18 cellular contexts compared by ENCODE assay signal in genomic region chr11:61349189-61349751, GRCh38. TPM values are rescaled to one million over a fixed set of nuclear protein-coding genes. Genes with fewer than 3 reads are reported as not detected.
DNase-seq lines count a peak whose midpoint lies in the region; ATAC-seq, FAIRE-seq and TF ChIP-seq lines count a peak whose summit lies in the region.
"Had no signal": no experiment of that assay in that cellular context is flagged by ENCODE, and none has a peak within 500 bp of the region (broad histone marks: within the 10 kb centered on the region; RNA-seq: fewer than 3 reads in every experiment).

No MANE protein-coding gene starts in this region.

- TF ChIP-seq EP300 in upper lobe of left lung (IDR thresholded peaks at IDR 0.05), result no peak

- H3K27me3 ChIP-seq in breast epithelium, result no peaks in the 10 kb centered on the region
- H3K27me3 ChIP-seq in astrocyte (ENCODE audit: insufficient read depth, low read length), result no peaks in the 10 kb centered on the region
- no peaks in the 10 kb centered on the region for H3K27me3 ChIP-seq in upper lobe of left lung

- H3K4me1 ChIP-seq in breast epithelium (peaks cover 0 to 6% of the 10 kb centered on the region in 2 donors), astrocyte (ENCODE audit: insufficient read depth, low read length) (no peaks in the 10 kb centered on the region), upper lobe of left lung (no peaks in the 10 kb centered on the region)

- peaks cover 52% of the 10 kb centered on the region for H3K36me3 Mint-ChIP-seq in MCF 10A (ENCODE audit: insufficient read depth, unreplicated experiment)
- H3K36me3 Mint-ChIP-seq in astrocyte (ENCODE audit: low read depth, unreplicated experiment), result peaks cover 24% of the 10 kb centered on the region
- H3K36me3 Mint-ChIP-seq in nephron progenitor cell (ENCODE audit: low read depth), result peaks cover 4% of the 10 kb centered on the region
- H3K36me3 Mint-ChIP-seq in stimulated activated naive B cell treated with anti-CD40 and anti-IgM and Interleukin-4, amounts not matched to agents 10 μg/mL and 1 μg/mL and 100 μg/mL, for 72 hours, result peaks cover 47 to 73% of the 10 kb centered on the region in 2 donors

- H3K9me3 ChIP-seq in breast epithelium (no peaks in the 10 kb centered on the region), astrocyte (ENCODE audit: insufficient read depth, low read depth, low read length) (no peaks in the 10 kb centered on the region), upper lobe of left lung (no peaks in the 10 kb centered on the region)

- intact Hi-C loops in MCF 10A (cut with micrococcal nuclease) (no loop called here), breast epithelium (cut with DNase I; ENCODE audit: low total_unique reads) (no loop called here)

- H2AFZ ChIP-seq in astrocyte (ENCODE audit: low read depth, low read length), result no peak overlapping the region

- no peak overlapping the region for H3K4me2 ChIP-seq in astrocyte (ENCODE audit: low read length)

- H3K27ac Mint-ChIP-seq in MCF 10A (ENCODE audit: low read depth, unreplicated experiment) (no peak overlapping the region), astrocyte (ENCODE audit: unreplicated experiment) (peak overlapping the region; percentile 18), nephron progenitor cell (peak overlapping the region; percentile 80)
- peak overlapping the region; percentile 81 for H3K27ac Mint-ChIP-seq in stimulated activated naive B cell treated with anti-CD40 and anti-IgM and Interleukin-4, amounts not matched to agents 10 μg/mL and 1 μg/mL and 100 μg/mL, for 72 hours

- no peak for ATAC-seq in stimulated activated naive B cell treated with anti-CD40 and anti-IgM and Interleukin-4, amounts not matched to agents 10 μg/mL and 1 μg/mL and 100 μg/mL, for 72 hours (replicated peaks)
- ATAC-seq in upper lobe of left lung (ENCODE audit: low FRiP score in 2 of 2) (no peak), HG02852 (IDR thresholded peaks at IDR 0.05; ENCODE audit: unreplicated experiment) (no peak), HG03175 (IDR thresholded peaks at IDR 0.05; ENCODE audit: unreplicated experiment) (no peak)
- ATAC-seq: PC-3 had no signal

- CTCF ChIA-PET in MCF 10A (lab: Yijun Ruan, JAX), result interaction anchor here (0.6 to 4.1 kb wide), 5 partner anchors 9 to 51 kb away, joined by 3 to 33 read pairs (median 4); no protein-coding TSS in a partner anchor

- H3K79me2 ChIP-seq in astrocyte (ENCODE audit: insufficient read depth, low read length), result no peaks in the 10 kb centered on the region

- H3K4me1 Mint-ChIP-seq in MCF 10A (ENCODE audit: insufficient read depth, unreplicated experiment) (no peaks in the 10 kb centered on the region), astrocyte (ENCODE audit: low read depth, unreplicated experiment) (peaks cover 7% of the 10 kb centered on the region), nephron progenitor cell (no peaks in the 10 kb centered on the region)
- H3K4me1 Mint-ChIP-seq in stimulated activated naive B cell treated with anti-CD40 and anti-IgM and Interleukin-4, amounts not matched to agents 10 μg/mL and 1 μg/mL and 100 μg/mL, for 72 hours, result peaks cover 35 to 68% of the 10 kb centered on the region in 2 donors

- 85 to 94% methylated on average over 11 to 12 of the region's 12 CpGs for WGBS in upper lobe of left lung, 2 donors

- FAIRE-seq in astrocyte (lab: Jason Lieb, UNC), result no peak
- FAIRE-seq: G401.6, GM12891, GM18507 had no signal

- H3K27me3 Mint-ChIP-seq in MCF 10A (ENCODE audit: insufficient read depth, unreplicated experiment) (no peaks in the 10 kb centered on the region), astrocyte (ENCODE audit: low read depth, unreplicated experiment) (peaks cover 4% of the 10 kb centered on the region), nephron progenitor cell (ENCODE audit: low read depth, poor library complexity) (peaks cover 2% of the 10 kb centered on the region)
- no peaks in the 10 kb centered on the region for H3K27me3 Mint-ChIP-seq in stimulated activated naive B cell treated with anti-CD40 and anti-IgM and Interleukin-4, amounts not matched to agents 10 μg/mL and 1 μg/mL and 100 μg/mL, for 72 hours

- H3K9me3 Mint-ChIP-seq in MCF 10A (ENCODE audit: unreplicated experiment) (no peaks in the 10 kb centered on the region), astrocyte (ENCODE audit: unreplicated experiment) (peaks cover 4% of the 10 kb centered on the region), nephron progenitor cell (no peaks in the 10 kb centered on the region)
- H3K9me3 Mint-ChIP-seq in stimulated activated naive B cell treated with anti-CD40 and anti-IgM and Interleukin-4, amounts not matched to agents 10 μg/mL and 1 μg/mL and 100 μg/mL, for 72 hours, result no peaks in the 10 kb centered on the region

- POLR2A ChIA-PET in MCF 10A (lab: Yijun Ruan, JAX), result interaction anchor here (1.5 to 6.7 kb wide), 3 partner anchors 13 to 43 kb away, joined by 3 to 72 read pairs (median 9); partner anchors contain the start of genes CYB561A3, TMEM138 and TMEM216

- H3K27ac ChIP-seq in breast epithelium (peak overlapping the region in 1 of 2 donors; percentile 58), astrocyte (ENCODE audit: low read depth, low read length) (no peak overlapping the region), upper lobe of left lung (no peak overlapping the region)

- no peak overlapping the region for H3K4me3 ChIP-seq in breast epithelium
- no peak overlapping the region for H3K4me3 ChIP-seq in astrocyte (ENCODE audit: insufficient read depth, low read depth, low read length)
- no peak overlapping the region for H3K4me3 ChIP-seq in upper lobe of left lung

- no peak overlapping the region for H3K4me3 Mint-ChIP-seq in MCF 10A (ENCODE audit: unreplicated experiment)
- no peak overlapping the region for H3K4me3 Mint-ChIP-seq in astrocyte (ENCODE audit: unreplicated experiment)
- no peak overlapping the region for H3K4me3 Mint-ChIP-seq in nephron progenitor cell
- no peak overlapping the region for H3K4me3 Mint-ChIP-seq in stimulated activated naive B cell treated with anti-CD40 and anti-IgM and Interleukin-4, amounts not matched to agents 10 μg/mL and 1 μg/mL and 100 μg/mL, for 72 hours

- TF ChIP-seq CTCF in MCF 10A (IDR thresholded peaks at IDR 0.05; ENCODE audit: unreplicated experiment) (no peak), breast epithelium (IDR thresholded peaks at IDR 0.05) (no peak), astrocyte (IDR thresholded peaks at IDR 0.05; ENCODE audit: insufficient read depth, low read depth, low read length) (no peak), nephron progenitor cell (IDR thresholded peaks at IDR 0.05) (no peak), upper lobe of left lung (IDR thresholded peaks at IDR 0.05) (no peak)

- BruUV-seq in MCF 10A (replicated peaks; lab: Mats Ljungman, UMichigan), result no TSS peak

- peaks cover 4% of the 10 kb centered on the region for H4K20me1 ChIP-seq in astrocyte (ENCODE audit: insufficient read depth, low read length)

- TF ChIP-seq POLR2A in breast epithelium (IDR thresholded peaks at IDR 0.05) (no peak), upper lobe of left lung (IDR thresholded peaks at IDR 0.05) (no peak)

- H3K36me3 ChIP-seq in breast epithelium (no peaks in the 10 kb centered on the region), astrocyte (ENCODE audit: insufficient read depth, low read length) (peaks cover 15% of the 10 kb centered on the region), upper lobe of left lung (peaks cover 3 to 78% (median 62%) of the 10 kb centered on the region in 4 donors)

- H3K9ac ChIP-seq in astrocyte (ENCODE audit: low read length), result no peak overlapping the region

- DNase-seq in MCF 10A (ENCODE audit: unreplicated experiment) (peak; percentile 38), breast epithelium (ENCODE audit: low spot score in 2 of 2) (no peak), astrocyte (ENCODE audit: low read depth) (no peak), nephron progenitor cell (no peak), upper lobe of left lung (no peak)
- no peak for DNase-seq in stimulated activated naive B cell treated with anti-CD40 and anti-IgM and Interleukin-4, amounts not matched to agents 10 μg/mL and 1 μg/mL and 100 μg/mL, for 72 hours
- DNase-seq: C1 segment of cervical spinal cord, DND-41, GOT3, NCI-H187, NCI-H446, PC-3 had no signal

RNA-seq across cellular contexts. Expression of gene CYB561A3, which starts 12.4 kb away (rescaled TPM):
- total RNA-seq in MCF 10A (2022) (28.4 and 28.8 TPM in 2 replicates), breast epithelium (10 to 100 TPM; 36.7 to 46.9 (median 44.3) TPM), astrocyte (26.4 and 29.2 TPM in 2 replicates), upper lobe of left lung (100 to 1,000 TPM in 1 of 6 donors, 10 to 100 TPM in 5; 30.3 to 113 (median 50.4) TPM)

RNA-seq across cellular contexts. Expression of gene TMEM138, which starts 12.9 kb away (rescaled TPM):
- total RNA-seq in MCF 10A (2022), result 39.9 and 46.5 TPM in 2 replicates
- total RNA-seq in breast epithelium, result 10 to 100 TPM; 24.6 to 38.5 (median 32.8) TPM
- 32.9 and 36.8 TPM in 2 replicates for total RNA-seq in astrocyte
- 10 to 100 TPM; 23.5 to 95.3 (median 34.5) TPM for total RNA-seq in upper lobe of left lung

RNA-seq across cellular contexts. Expression of gene TKFC, which starts 16.2 kb away (rescaled TPM):
- total RNA-seq in MCF 10A (2022), result 79.7 and 93.7 TPM in 2 replicates
- 10 to 100 TPM; 15.2 to 34.4 (median 26.9) TPM for total RNA-seq in breast epithelium
- 23.8 and 23.9 TPM in 2 replicates for total RNA-seq in astrocyte
- total RNA-seq in upper lobe of left lung, result 10 to 100 TPM; 26.4 to 75.4 (median 36.1) TPM

RNA-seq across cellular contexts. Expression of gene DDB1, which starts 16.4 kb away (rescaled TPM):
- total RNA-seq in MCF 10A (2022) (172 and 188 TPM in 2 replicates), breast epithelium (100 to 1,000 TPM; 131 to 150 (median 145) TPM), astrocyte (222 and 251 TPM in 2 replicates), upper lobe of left lung (100 to 1,000 TPM in 5 of 6 donors, 10 to 100 TPM in 1; 98.4 to 152 (median 139) TPM)

RNA-seq across cellular contexts. Expression of gene TMEM216, which starts 43.1 kb away (rescaled TPM):
- total RNA-seq in MCF 10A (2022) (3.2 and 4.0 TPM in 2 replicates), breast epithelium (10 to 100 TPM; 12.8 to 36.0 (median 27.5) TPM), astrocyte (7.8 and 8.3 TPM in 2 replicates), upper lobe of left lung (10 to 100 TPM in 3 of 6 donors, 1 to 10 TPM in 2, under 1 TPM in 1; 0.78 to 16.1 (median 10.1) TPM)
- total RNA-seq: A172 had no signal
